12 cellular contexts compared by ENCODE assay signal in genomic region chr13:40672310-40673060, GRCh38. TPM values are rescaled to one million over a fixed set of nuclear protein-coding genes. Genes with fewer than 3 reads are reported as not detected.
DNase-seq lines count a peak whose midpoint lies in the region; ATAC-seq and TF ChIP-seq lines count a peak whose summit lies in the region.
"Had no signal": no experiment of that assay in that cellular context is flagged by ENCODE, and none has a peak within 500 bp of the region (broad histone marks: within the 10 kb centered on the region; RNA-seq: fewer than 3 reads in every experiment).

No MANE protein-coding gene starts in this region.

- peak overlapping the region; percentile 76 for H3K27ac Mint-ChIP-seq in activated naive CD8-positive, alpha-beta T cell
- no peak overlapping the region for H3K27ac Mint-ChIP-seq in activated naive CD8-positive, alpha-beta T cell treated with anti-CD3 and anti-CD28 coated beads for 36 hours
- no peak overlapping the region for H3K27ac Mint-ChIP-seq in activated T-helper 2 cell treated with anti-CD3 and anti-CD28 coated beads, Interferon-gamma antibody, Interleukin-2, Interleukin-4, amounts not matched to agents 10 μg/mL and 5 μg/mL and 100 μg/mL, durations not matched to agents 14 hours and 24 hours and 36 hours
- H3K27ac Mint-ChIP-seq: type B pancreatic cell had no signal

- no peak overlapping the region for H3K4me3 Mint-ChIP-seq in activated naive CD8-positive, alpha-beta T cell
- no peak overlapping the region for H3K4me3 Mint-ChIP-seq in activated naive CD8-positive, alpha-beta T cell treated with anti-CD3 and anti-CD28 coated beads for 36 hours
- no peak overlapping the region for H3K4me3 Mint-ChIP-seq in activated T-helper 2 cell treated with anti-CD3 and anti-CD28 coated beads, Interferon-gamma antibody, Interleukin-2, Interleukin-4, amounts not matched to agents 10 μg/mL and 5 μg/mL and 100 μg/mL, durations not matched to agents 14 hours and 24 hours and 36 hours (ENCODE audit: low read depth)
- H3K4me3 Mint-ChIP-seq: neural crest cell, type B pancreatic cell had no signal

- peak overlapping the region; percentile 59 for H3K27ac ChIP-seq in epithelial cell of prostate

- no peaks in the 10 kb centered on the region for H3K36me3 Mint-ChIP-seq in activated naive CD8-positive, alpha-beta T cell
- no peaks in the 10 kb centered on the region for H3K36me3 Mint-ChIP-seq in activated naive CD8-positive, alpha-beta T cell treated with anti-CD3 and anti-CD28 coated beads for 36 hours
- no peaks in the 10 kb centered on the region for H3K36me3 Mint-ChIP-seq in activated T-helper 2 cell treated with anti-CD3 and anti-CD28 coated beads, Interferon-gamma antibody, Interleukin-2, Interleukin-4, amounts not matched to agents 10 μg/mL and 5 μg/mL and 100 μg/mL, durations not matched to agents 14 hours and 24 hours and 36 hours (ENCODE audit: low read depth)
- H3K36me3 Mint-ChIP-seq: type B pancreatic cell had no signal

- H3K27me3 Mint-ChIP-seq in activated naive CD8-positive, alpha-beta T cell = no peaks in the 10 kb centered on the region
- H3K27me3 Mint-ChIP-seq in activated naive CD8-positive, alpha-beta T cell treated with anti-CD3 and anti-CD28 coated beads for 36 hours = no peaks in the 10 kb centered on the region
- H3K27me3 Mint-ChIP-seq in activated T-helper 2 cell treated with anti-CD3 and anti-CD28 coated beads, Interferon-gamma antibody, Interleukin-2, Interleukin-4, amounts not matched to agents 10 μg/mL and 5 μg/mL and 100 μg/mL, durations not matched to agents 14 hours and 24 hours and 36 hours (ENCODE audit: low read depth) = no peaks in the 10 kb centered on the region

- no peak for DNase-seq in activated naive CD8-positive, alpha-beta T cell treated with anti-CD3 and anti-CD28 coated beads for 36 hours
- DNase-seq in NCI-H748 treated with DMSO at 0.1 percent for 48 hours (lab: John Stamatoyannopoulos, UW) (peak; percentile 53), epithelial cell of prostate (ENCODE audit: low read depth, low spot score) (peak; percentile 36), GM20000 (ENCODE audit: low spot score) (no peak)
- no peak for DNase-seq in activated T-helper 2 cell treated with anti-CD3 and anti-CD28 coated beads, Interferon-gamma antibody, Interleukin-2, Interleukin-4, amounts not matched to agents 10 μg/mL and 5 μg/mL and 100 μg/mL, durations not matched to agents 14 hours and 24 hours and 36 hours (ENCODE audit: low spot score)
- DNase-seq: amygdala, DND-41 had no signal

- no peaks in the 10 kb centered on the region for H3K9me3 Mint-ChIP-seq in activated naive CD8-positive, alpha-beta T cell (ENCODE audit: low read depth)
- no peaks in the 10 kb centered on the region for H3K9me3 Mint-ChIP-seq in activated naive CD8-positive, alpha-beta T cell treated with anti-CD3 and anti-CD28 coated beads for 36 hours
- H3K9me3 Mint-ChIP-seq in activated T-helper 2 cell treated with anti-CD3 and anti-CD28 coated beads, Interferon-gamma antibody, Interleukin-2, Interleukin-4, amounts not matched to agents 10 μg/mL and 5 μg/mL and 100 μg/mL, durations not matched to agents 14 hours and 24 hours and 36 hours = no peaks in the 10 kb centered on the region
- H3K9me3 Mint-ChIP-seq: neural crest cell, type B pancreatic cell had no signal

- ATAC-seq in GM21825 (IDR thresholded peaks at IDR 0.05; ENCODE audit: unreplicated experiment) = no peak
- ATAC-seq in GM19023 (IDR thresholded peaks at IDR 0.05; ENCODE audit: unreplicated experiment) = no peak

- no peak for TF ChIP-seq CTCF in GM20000 (IDR thresholded peaks at IDR 0.05; ENCODE audit: extremely low read depth, missing control alignments)

- intact Hi-C loops in activated T-helper 2 cell treated with anti-CD3 and anti-CD28 coated beads, Interferon-gamma antibody, Interleukin-2, Interleukin-4, amounts not matched to agents 10 μg/mL and 5 μg/mL and 100 μg/mL, durations not matched to agents 14 hours and 24 hours and 36 hours (cut with micrococcal nuclease) = no loop called here

- peaks cover 42% of the 10 kb centered on the region for H3K4me1 Mint-ChIP-seq in activated naive CD8-positive, alpha-beta T cell (ENCODE audit: low read depth)
- H3K4me1 Mint-ChIP-seq in activated naive CD8-positive, alpha-beta T cell treated with anti-CD3 and anti-CD28 coated beads for 36 hours = peaks cover 38% of the 10 kb centered on the region
- H3K4me1 Mint-ChIP-seq in activated T-helper 2 cell treated with anti-CD3 and anti-CD28 coated beads, Interferon-gamma antibody, Interleukin-2, Interleukin-4, amounts not matched to agents 10 μg/mL and 5 μg/mL and 100 μg/mL, durations not matched to agents 14 hours and 24 hours and 36 hours (ENCODE audit: low read depth) = peaks cover 30% of the 10 kb centered on the region

RNA-seq across cellular contexts. Expression of gene FOXO1, which starts 6.0 kb away (rescaled TPM):
- total RNA-seq in activated naive CD8-positive, alpha-beta T cell treated with anti-CD3 and anti-CD28 coated beads for 36 hours = 10 to 100 TPM; 38.4 to 38.7 TPM
- total RNA-seq in activated T-helper 2 cell treated with anti-CD3 and anti-CD28 coated beads, Interferon-gamma antibody, Interleukin-2, Interleukin-4, amounts not matched to agents 10 μg/mL and 5 μg/mL and 100 μg/mL, durations not matched to agents 14 hours and 24 hours and 36 hours = 38.2 and 38.3 TPM in 2 replicates

Comparison
In these comparisons a context has a peak if more than half of its experiments do, and no peak if none do; other contexts are left out.
1. DNase-seq: peak in NCI-H748 treated with DMSO at 0.1 percent for 48 hours (single experiment) and epithelial cell of prostate (single experiment); none in activated naive CD8-positive, alpha-beta T cell treated with anti-CD3 and anti-CD28 coated beads for 36 hours (single experiment), activated T-helper 2 cell treated with anti-CD3 and anti-CD28 coated beads, Interferon-gamma antibody, Interleukin-2, Interleukin-4, amounts not matched to agents 10 μg/mL and 5 μg/mL and 100 μg/mL, durations not matched to agents 14 hours and 24 hours and 36 hours (single experiment) and GM20000 (single experiment).